Comparison of ENCODE assay signal across 17 cellular contexts in genomic region chr12:55732288-55732687, GRCh38.
"Had no signal": no experiment of that assay in that cellular context is flagged by ENCODE, and none has a peak within 500 bp of the region (broad histone marks: within the 10 kb centered on the region; RNA-seq: fewer than 3 reads in every experiment).

No MANE protein-coding gene starts in this region.

- H3K9me3 Mint-ChIP-seq: activated T-cell treated with anti-CD3 and anti-CD28 coated beads, Interleukin-2, amount 50 U/mL, for 24 hours; naive B cell had no signal

- H3K27me3 Mint-ChIP-seq: activated CD8-positive, alpha-beta memory T cell treated with anti-CD3 and anti-CD28 coated beads, Interleukin-2, amount 10 ng/mL, durations not matched to agents 7 days and 5 days; activated T-cell treated with anti-CD3 and anti-CD28 coated beads, Interleukin-2, amount 50 U/mL, for 24 hours; naive B cell had no signal

- H3K27ac ChIP-seq: cardiac muscle cell, psoas muscle, testis had no signal

- H3K36me3 Mint-ChIP-seq: activated CD8-positive, alpha-beta memory T cell treated with anti-CD3 and anti-CD28 coated beads, Interleukin-2, amount 10 ng/mL, durations not matched to agents 7 days and 5 days; naive B cell had no signal

- H3K4me3 Mint-ChIP-seq: activated CD8-positive, alpha-beta memory T cell treated with anti-CD3 and anti-CD28 coated beads, Interleukin-2, amount 10 ng/mL, durations not matched to agents 7 days and 5 days; activated T-cell treated with anti-CD3 and anti-CD28 coated beads, Interleukin-2, amount 50 U/mL, for 24 hours had no signal

- H3K9me3 ChIP-seq: ascending aorta, heart left ventricle, psoas muscle, testis had no signal

- H3K4me3 ChIP-seq: ascending aorta, cardiac muscle cell, heart left ventricle, psoas muscle, testis had no signal

- H3K36me3 ChIP-seq: ascending aorta, cardiac muscle cell had no signal

- H3K27ac Mint-ChIP-seq: activated CD8-positive, alpha-beta memory T cell treated with anti-CD3 and anti-CD28 coated beads, Interleukin-2, amount 10 ng/mL, durations not matched to agents 7 days and 5 days; activated T-cell treated with anti-CD3 and anti-CD28 coated beads, Interleukin-2, amount 50 U/mL, for 24 hours had no signal

- ATAC-seq: activated CD4-positive, CD25-positive, alpha-beta regulatory T cell treated with anti-CD3 and anti-CD28 coated beads, Interleukin-2, amount 50 U/mL, for 24 hours; activated CD8-positive, alpha-beta memory T cell treated with anti-CD3 and anti-CD28 coated beads, Interleukin-2, amount 10 ng/mL, durations not matched to agents 7 days and 5 days; heart left ventricle; psoas muscle; sciatic nerve; stimulated activated naive CD8-positive, alpha-beta T cell treated with anti-CD3 and anti-CD28 coated beads, Interleukin-15, Interleukin-2, amounts not matched to agents 100 U/mL and 50 U/mL, for 24 hours had no signal

- H3K27me3 ChIP-seq: ascending aorta, cardiac muscle cell, heart left ventricle, testis had no signal

- DNase-seq: activated CD8-positive, alpha-beta memory T cell treated with anti-CD3 and anti-CD28 coated beads, Interleukin-2, amount 10 ng/mL, durations not matched to agents 7 days and 5 days; activated gamma-delta T cell; activated T-cell treated with anti-CD3 and anti-CD28 coated beads, Interleukin-2, amount 50 U/mL, for 24 hours; foreskin melanocyte; heart left ventricle; kidney; midbrain; naive B cell; occipital lobe; psoas muscle; stimulated activated CD4-positive, alpha-beta T cell treated with anti-CD3 and anti-CD28 coated beads, Interleukin-12 subunit alpha, Interleukin-12 subunit beta, amount 100 ng/mL, for 4 hours; stimulated activated naive CD8-positive, alpha-beta T cell treated with anti-CD3 and anti-CD28 coated beads, Interleukin-15, Interleukin-2, amounts not matched to agents 100 U/mL and 50 U/mL, for 24 hours; testis had no signal
